ENCODE assay signal across 19 cellular contexts in genomic region chr1:22122273-22123070, GRCh38. TPM values are rescaled to one million over a fixed set of nuclear protein-coding genes. Genes with fewer than 3 reads are reported as not detected.
DNase-seq lines count a peak whose midpoint lies in the region; ATAC-seq and TF ChIP-seq lines count a peak whose summit lies in the region.
"Had no signal": no experiment of that assay in that cellular context is flagged by ENCODE, and none has a peak within 500 bp of the region (broad histone marks: within the 10 kb centered on the region; RNA-seq: fewer than 3 reads in every experiment).

No MANE protein-coding gene starts in this region.

- peaks cover 34% of the 10 kb centered on the region for H3K36me3 Mint-ChIP-seq in activated T-cell treated with anti-CD3 and anti-CD28 coated beads, Interleukin-2, amount 50 U/mL, for 24 hours (ENCODE audit: low read depth)
- peaks cover 2 to 4% of the 10 kb centered on the region in 2 donors for H3K36me3 Mint-ChIP-seq in activated T-cell treated with anti-CD3 and anti-CD28 coated beads, Interleukin-2, amount 50 U/mL, for 72 hours (ENCODE audit: insufficient read depth in 2 of 2)
- H3K36me3 Mint-ChIP-seq in brain (peaks cover 10% of the 10 kb centered on the region), CD14-positive monocyte (peaks cover 25 to 30% of the 10 kb centered on the region in 2 donors)

- H3K27me3 Mint-ChIP-seq in activated T-cell treated with anti-CD3 and anti-CD28 coated beads, Interleukin-2, amount 50 U/mL, for 24 hours: no peaks in the 10 kb centered on the region
- no peaks in the 10 kb centered on the region for H3K27me3 Mint-ChIP-seq in activated T-cell treated with anti-CD3 and anti-CD28 coated beads, Interleukin-2, amount 50 U/mL, for 72 hours (ENCODE audit: low read depth)
- H3K27me3 Mint-ChIP-seq in brain: peaks cover 3% of the 10 kb centered on the region
- H3K27me3 Mint-ChIP-seq in CD14-positive monocyte (ENCODE audit: low read depth in 3 of 3): peaks cover 0 to 2% (median 1%) of the 10 kb centered on the region in 3 donors
- H3K27me3 Mint-ChIP-seq: central memory CD8-positive, alpha-beta T cell had no signal

- no peak overlapping the region for H3K4me3 Mint-ChIP-seq in activated T-cell treated with anti-CD3 and anti-CD28 coated beads, Interleukin-2, amount 50 U/mL, for 24 hours
- no peak overlapping the region for H3K4me3 Mint-ChIP-seq in activated T-cell treated with anti-CD3 and anti-CD28 coated beads, Interleukin-2, amount 50 U/mL, for 72 hours
- no peak overlapping the region for H3K4me3 Mint-ChIP-seq in brain
- no peak overlapping the region for H3K4me3 Mint-ChIP-seq in CD14-positive monocyte
- H3K4me3 Mint-ChIP-seq: central memory CD8-positive, alpha-beta T cell had no signal

- TF ChIP-seq CTCF in brain (conservative IDR thresholded peaks at IDR 0.05): no peak
- no peak for TF ChIP-seq CTCF in CD14-positive monocyte (IDR thresholded peaks at IDR 0.05)

- no peak for ATAC-seq in activated T-cell treated with anti-CD3 and anti-CD28 coated beads, Interleukin-2, amount 50 U/mL, for 72 hours (replicated peaks in 1 of 2)
- ATAC-seq in sciatic nerve (peak; percentile 53), GM19035 (IDR thresholded peaks at IDR 0.05; ENCODE audit: unreplicated experiment) (no peak), HG03469 (IDR thresholded peaks at IDR 0.05; ENCODE audit: unreplicated experiment) (no peak)
- ATAC-seq: left lung had no signal

- no peak for DNase-seq in activated T-cell treated with anti-CD3 and anti-CD28 coated beads, Interleukin-2, amount 50 U/mL, for 24 hours
- DNase-seq in activated T-cell treated with anti-CD3 and anti-CD28 coated beads, Interleukin-2, amount 50 U/mL, for 72 hours: no peak
- DNase-seq in medulla oblongata (ENCODE audit: extremely low spot score) (peak; percentile 61), sciatic nerve (ENCODE audit: low spot score) (no peak), CD14-positive monocyte (ENCODE audit: low spot score) (no peak)
- DNase-seq: 8988T; activated CD4-positive, CD25-positive, alpha-beta regulatory T cell treated with anti-CD3 and anti-CD28 coated beads, Interleukin-2, amount 50 U/mL, for 72 hours; foreskin fibroblast; Kasumi-1; NCI-H1105 treated with DMSO at 0.1 percent for 48 hours; NCI-H524 treated with DMSO at 0.1 percent for 48 hours had no signal

- no peaks in the 10 kb centered on the region for H3K9me3 Mint-ChIP-seq in activated T-cell treated with anti-CD3 and anti-CD28 coated beads, Interleukin-2, amount 50 U/mL, for 24 hours
- H3K9me3 Mint-ChIP-seq in activated T-cell treated with anti-CD3 and anti-CD28 coated beads, Interleukin-2, amount 50 U/mL, for 72 hours: no peaks in the 10 kb centered on the region
- H3K9me3 Mint-ChIP-seq in brain (no peaks in the 10 kb centered on the region), CD14-positive monocyte (peaks cover 0 to 2% (median 0%) of the 10 kb centered on the region in 7 donors)
- H3K9me3 Mint-ChIP-seq: activated T-helper 2 cell treated with anti-CD3 and anti-CD28 coated beads, Interferon-gamma antibody, Interleukin-2, Interleukin-4, amounts not matched to agents 10 μg/mL and 5 μg/mL and 100 μg/mL, durations not matched to agents 14 hours and 24 hours and 36 hours; central memory CD8-positive, alpha-beta T cell had no signal

- H3K4me1 Mint-ChIP-seq in activated T-cell treated with anti-CD3 and anti-CD28 coated beads, Interleukin-2, amount 50 U/mL, for 24 hours (ENCODE audit: low read depth): peaks cover 9% of the 10 kb centered on the region
- H3K4me1 Mint-ChIP-seq in activated T-cell treated with anti-CD3 and anti-CD28 coated beads, Interleukin-2, amount 50 U/mL, for 72 hours (ENCODE audit: low read depth): peaks cover 14% of the 10 kb centered on the region
- H3K4me1 Mint-ChIP-seq in brain: peaks cover 44% of the 10 kb centered on the region
- peaks cover 2% of the 10 kb centered on the region for H3K4me1 Mint-ChIP-seq in CD14-positive monocyte

- peak overlapping the region; percentile 78 for H3K27ac Mint-ChIP-seq in activated T-cell treated with anti-CD3 and anti-CD28 coated beads, Interleukin-2, amount 50 U/mL, for 24 hours
- H3K27ac Mint-ChIP-seq in activated T-cell treated with anti-CD3 and anti-CD28 coated beads, Interleukin-2, amount 50 U/mL, for 72 hours: no peak overlapping the region
- H3K27ac Mint-ChIP-seq in brain: peak overlapping the region in 3 of 5 experiments; percentile 64 to 87 (median 79)
- peak overlapping the region in 2 of 7 donors; percentile 23 to 81 for H3K27ac Mint-ChIP-seq in CD14-positive monocyte
- H3K27ac Mint-ChIP-seq: activated T-helper 2 cell treated with anti-CD3 and anti-CD28 coated beads, Interferon-gamma antibody, Interleukin-2, Interleukin-4, amounts not matched to agents 10 μg/mL and 5 μg/mL and 100 μg/mL, durations not matched to agents 14 hours and 24 hours and 36 hours had no signal

- intact Hi-C loops in sciatic nerve (cut with DNase I) (no loop called here), CD14-positive monocyte (cut with micrococcal nuclease) (loop anchor here in 1 of 2 donors (10.0 kb wide), 1 partner anchor 522 kb away; the partner anchor contains the start of gene C1QC)

RNA-seq across cellular contexts. Expression of gene WNT4, which starts 20.4 kb away (rescaled TPM):
- not detected for total RNA-seq in activated T-cell treated with anti-CD3 and anti-CD28 coated beads, Interleukin-2, amount 50 U/mL, for 72 hours
- polyA plus RNA-seq in brain (ENCODE audit: insufficient read depth, low read depth, low replicate concordance): 5.0 TPM
- 0.22 TPM for total RNA-seq in sciatic nerve
- not detected for polyA plus RNA-seq in CD14-positive monocyte
- total RNA-seq: activated T-helper 2 cell treated with anti-CD3 and anti-CD28 coated beads, Interferon-gamma antibody, Interleukin-2, Interleukin-4, amounts not matched to agents 10 μg/mL and 5 μg/mL and 100 μg/mL, durations not matched to agents 14 hours and 24 hours and 36 hours; OCI-LY7; SJSA1 had no signal
